In genomic region chr20:38472513-38473352, GRCh38 we compare ENCODE assay signal across 8 cellular contexts. TPM values are rescaled to one million over a fixed set of nuclear protein-coding genes. Genes with fewer than 3 reads are reported as not detected.
DNase-seq lines count a peak whose midpoint lies in the region; ATAC-seq, FAIRE-seq and TF ChIP-seq lines count a peak whose summit lies in the region.

Gene RALGAPB, plus strand, starts transcription at chr20:38472843. Its CDS starts 15,590 bp downstream, at chr20:38488433.

- peak within 1 kb of the TSS; percentile 90 for H3K4me2 ChIP-seq in HepG2 (ENCODE audit: low read depth, low read length)

- peaks cover 58% of the 10 kb centered on the region for H3K4me1 Mint-ChIP-seq in CD4-positive, alpha-beta T cell (ENCODE audit: low read depth)

- no peaks in the 10 kb centered on the region for H3K27me3 Mint-ChIP-seq in CD4-positive, alpha-beta T cell

- H3K79me2 ChIP-seq in HepG2 (ENCODE audit: insufficient read depth, low read length): peaks cover 45% of the 10 kb centered on the region

- H3K36me3 Mint-ChIP-seq in CD4-positive, alpha-beta T cell (ENCODE audit: low read depth): peaks cover 19% of the 10 kb centered on the region

- peak; percentile 61 for TF ChIP-seq CTCF in CD4-positive, alpha-beta T cell (IDR thresholded peaks at IDR 0.05)
- TF ChIP-seq CTCF in HepG2 (CRISPR knock-in tag; IDR thresholded peaks at IDR 0.05): peak; percentile 96

- H3K27ac ChIP-seq in CD4-positive, alpha-beta T cell (ENCODE audit: low read depth, low read length): peak within 1 kb of the TSS; percentile 37
- peak within 1 kb of the TSS; percentile 67 for H3K27ac ChIP-seq in HepG2 (ENCODE audit: extremely low read length, insufficient read depth, low read length)

- 2% methylated on average over 62 of the region's 80 CpGs for WGBS in HepG2 (ENCODE audit: low lambda C conversion rate)

- H3K27me3 ChIP-seq in CD4-positive, alpha-beta T cell (ENCODE audit: control insufficient read depth, insufficient read depth, low read length): no peaks in the 10 kb centered on the region
- H3K27me3 ChIP-seq in HepG2 (ENCODE audit: control insufficient read depth in 1 of 2, insufficient read depth in 2 of 2, low read length in 2 of 2): no peaks in the 10 kb centered on the region; a peak in 1 of 5 replicates

- POLR2A ChIA-PET in CD4-positive, alpha-beta T cell (lab: Charles Lee): interaction anchor here (0.6 to 4.0 kb wide), 9 partner anchors 11 to 489 kb away, joined by 3 to 56 read pairs (median 4); partner anchors contain the start of genes DHX35, RPRD1B and SNHG17
- POLR2A ChIA-PET in HepG2 (lab: Yijun Ruan, JAX): interaction anchor here (0.6 to 4.7 kb wide), 20 partner anchors 8 to 1826 kb away, joined by 3 to 92 read pairs (median 4); partner anchors contain the start of genes RPRD1B, SNHG17 and TTI1

- peak within 1 kb of the TSS; percentile 74 for H2AFZ ChIP-seq in HepG2 (ENCODE audit: low read length)

- TSS peak; percentile 47 for BruUV-seq in HepG2 (replicated peaks; lab: Mats Ljungman, UMichigan)

- peak; percentile 97 for FAIRE-seq in HepG2 (lab: Jason Lieb, UNC)

- peaks cover 12% of the 10 kb centered on the region for H4K20me1 ChIP-seq in HepG2 (ENCODE audit: insufficient read depth, low read length)

- H3K9me3 ChIP-seq in CD4-positive, alpha-beta T cell (ENCODE audit: control insufficient read depth, low read length): no peaks in the 10 kb centered on the region
- H3K9me3 ChIP-seq in HepG2 (ENCODE audit: low read length): no peaks in the 10 kb centered on the region

- intact Hi-C loops in CD4-positive, alpha-beta T cell (cut with DNase I, micrococcal nuclease): loop anchor here (1.0 to 10.0 kb wide), 7 partner anchors 26 to 1295 kb away; partner anchors contain the start of genes SNHG17 (in 2 of the 2), ACTR5 (in 1 of the 2), CTNNBL1 (in 1 of the 2) and DHX35 (in 1 of the 2)
- intact Hi-C loops in HepG2 (cut with micrococcal nuclease; ENCODE audit: unreplicated experiment): loop anchor here (1.0 kb wide), 2 partner anchors 26 to 37 kb away; partner anchors contain the start of gene SNHG17

- peak within 1 kb of the TSS; percentile 76 to 96 (median 90) for H3K4me3 ChIP-seq in HepG2 (replicated peaks in 1 of 3; ENCODE audit: insufficient read depth in 1 of 3, low read depth in 2 of 3, low read length in 3 of 3)

- TF ChIP-seq EP300 in HepG2 (IDR thresholded peaks at IDR 0.05; ENCODE audit: low read depth in 2 of 2, low read length in 2 of 2) (peak in 1 of 2 experiments; percentile 28; a peak in 2 of 4 replicates), HepG2 (CRISPR knock-in tag; IDR thresholded peaks at IDR 0.05; ENCODE audit: borderline replicate concordance) (peak; percentile 47; the same call in 1 of the 2 replicates)

- no peaks in the 10 kb centered on the region; a peak in 1 of 5 replicates for H3K36me3 ChIP-seq in HepG2 (replicated peaks in 1 of 2; ENCODE audit: control insufficient read depth in 1 of 2, insufficient read depth in 2 of 2, low read length in 2 of 2)

- ATAC-seq in CD4-positive, alpha-beta T cell (ENCODE audit: poor library complexity): peak; percentile 95
- ATAC-seq in GM19438 (IDR thresholded peaks at IDR 0.05; ENCODE audit: low read depth, unreplicated experiment) (peak; percentile 93), HG03575 (IDR thresholded peaks at IDR 0.05; ENCODE audit: extremely low read depth, insufficient number of reproducible peaks, low FRiP score, unreplicated experiment) (peak; percentile 65), HepG2 (peak; percentile 93)

- peak; percentile 96 to 99 (median 98) for DNase-seq in CD4-positive, alpha-beta T cell
- peak; percentile 100 for DNase-seq in NCI-H82 (lab: John Stamatoyannopoulos, UW)
- peak; percentile 98 to 99 for DNase-seq in activated CD4-positive, alpha-beta T cell treated with anti-CD3 and anti-CD28 coated beads, Interleukin-2, amount 50 U/mL, for 48 hours
- DNase-seq in dermis microvascular lymphatic vessel endothelial cell (ENCODE audit: low read depth in 2 of 2): peak; percentile 96 to 99
- peak; percentile 100 for DNase-seq in HepG2 (ENCODE audit: low spot score)
- DNase-seq in stimulated activated CD4-positive, alpha-beta T cell treated with anti-CD3 and anti-CD28 coated beads, Interleukin-4, amount 100 ng/mL, for 1 hour: peak; percentile 99

- H3K9ac ChIP-seq in HepG2 (ENCODE audit: insufficient read depth, low read depth, low read length): peak within 1 kb of the TSS; percentile 81

- H3K27ac Mint-ChIP-seq in CD4-positive, alpha-beta T cell: peak within 1 kb of the TSS; percentile 88

- peaks cover 43% of the 10 kb centered on the region for H3K4me1 ChIP-seq in HepG2 (ENCODE audit: insufficient read depth, low read length)

- in situ Hi-C loops in HepG2 (cut with HindIII; ENCODE audit: extremely low pct_ligation_motif_present, low pct_unique_long_range_greater_than_20kb): loop anchor here (5.0 kb wide), 1 partner anchor 35 kb away; the partner anchor contains the start of gene SNHG17

- CTCF ChIA-PET in CD4-positive, alpha-beta T cell (lab: Charles Lee): interaction anchor here (0.7 to 5.4 kb wide), 4 partner anchors 26 to 37 kb away, joined by 4 to 52 read pairs (median 18); partner anchors contain the start of gene SNHG17
- CTCF ChIA-PET in HepG2 (lab: Yijun Ruan, JAX; ENCODE audit: low intra/inter-chr PET ratio, low total read pairs): interaction anchor here (0.6 to 1.9 kb wide), 3 partner anchors 26 to 37 kb away, joined by 3 to 20 read pairs (median 18); partner anchors contain the start of gene SNHG17

- no peaks in the 10 kb centered on the region for H3K9me3 Mint-ChIP-seq in CD4-positive, alpha-beta T cell

- peak; percentile 82 to 92 for TF ChIP-seq POLR2A in HepG2 (IDR thresholded peaks at IDR 0.05; ENCODE audit: insufficient read depth in 1 of 2, low read depth in 2 of 2, low read length in 2 of 2)

- TF ChIP-seq RAD21 in HepG2 (CRISPR knock-in tag; IDR thresholded peaks at IDR 0.05): peak; percentile 63

- peak within 1 kb of the TSS; percentile 89 for H3K4me3 Mint-ChIP-seq in CD4-positive, alpha-beta T cell

TF ChIP-seq in HepG2, 621 proteins besides CTCF, POLR2A, EP300 and RAD21 (continues in another document):
- peak; percentile 35; the same call in 1 of the 2 replicates for TF ChIP-seq ATF3 (CRISPR knock-in tag; IDR thresholded peaks at IDR 0.05)
- no peak for TF ChIP-seq TRIM22 (IDR thresholded peaks at IDR 0.05)
- TF ChIP-seq, protein P1, sequence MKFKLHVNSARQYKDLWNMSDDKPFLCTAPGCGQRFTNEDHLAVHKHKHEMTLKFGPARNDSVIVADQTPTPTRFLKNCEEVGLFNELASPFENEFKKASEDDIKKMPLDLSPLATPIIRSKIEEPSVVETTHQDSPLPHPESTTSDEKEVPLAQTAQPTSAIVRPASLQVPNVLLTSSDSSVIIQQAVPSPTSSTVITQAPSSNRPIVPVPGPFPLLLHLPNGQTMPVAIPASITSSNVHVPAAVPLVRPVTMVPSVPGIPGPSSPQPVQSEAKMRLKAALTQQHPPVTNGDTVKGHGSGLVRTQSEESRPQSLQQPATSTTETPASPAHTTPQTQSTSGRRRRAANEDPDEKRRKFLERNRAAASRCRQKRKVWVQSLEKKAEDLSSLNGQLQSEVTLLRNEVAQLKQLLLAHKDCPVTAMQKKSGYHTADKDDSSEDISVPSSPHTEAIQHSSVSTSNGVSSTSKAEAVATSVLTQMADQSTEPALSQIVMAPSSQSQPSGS (CRISPR knock-in tag; IDR thresholded peaks at IDR 0.05): peak; percentile 91
- TF ChIP-seq GPN1 (CRISPR knock-in tag; IDR thresholded peaks at IDR 0.05; ENCODE audit: borderline replicate concordance): no peak
- TF ChIP-seq ZNF724P (CRISPR knock-in tag; IDR thresholded peaks at IDR 0.05; ENCODE audit: borderline replicate concordance): peak; percentile 36; the same call in 1 of the 2 replicates
- TF ChIP-seq HOXA5 (CRISPR knock-in tag; IDR thresholded peaks at IDR 0.05): peak; percentile 95
- TF ChIP-seq SATB2 (CRISPR knock-in tag; IDR thresholded peaks at IDR 0.05): peak; percentile 90; the same call in 1 of the 2 replicates

RNA-seq across cellular contexts. Expression of gene RALGAPB, which starts in this region (rescaled TPM):
- 10 to 100 TPM; 30.4 to 31.9 TPM for total RNA-seq in CD4-positive, alpha-beta T cell
- total RNA-seq in dermis microvascular lymphatic vessel endothelial cell (16.3 and 21.1 TPM in 2 replicates), HepG2 (2016; rRNA removed; fragmentation: Illumina TruSeq; extraction: Trizol) (30.6 and 36.5 TPM in 2 replicates)
- total RNA-seq in HepG2 (2016; cell fraction: cytosol; rRNA removed; fragmentation: Illumina TruSeq; extraction: Trizol; ENCODE audit: low read depth): 3.8 and 4.1 TPM in 2 replicates
- total RNA-seq in HepG2 (2016; cell fraction: insoluble cytoplasmic fraction; rRNA removed; fragmentation: Illumina TruSeq; extraction: Trizol): 30.2 and 33.9 TPM in 2 replicates
- total RNA-seq in HepG2 (2016; cell fraction: membrane; rRNA removed; fragmentation: Illumina TruSeq; extraction: Trizol): 10.8 and 12.6 TPM in 2 replicates
- 61.4 and 61.7 TPM in 2 replicates for total RNA-seq in HepG2 (2016; cell fraction: nucleus; rRNA removed; fragmentation: Illumina TruSeq; extraction: Trizol)
- 16.2 and 17.6 TPM in 2 replicates for polyA plus RNA-seq in HepG2 (2011; rRNA removed)
- polyA plus RNA-seq in HepG2 (2011; cell fraction: cytosol; rRNA removed): 5.5 and 9.1 TPM in 2 replicates
- 32.6 and 39.1 TPM in 2 replicates for polyA plus RNA-seq in HepG2 (2011; cell fraction: nucleus; rRNA removed)
- polyA plus RNA-seq in HepG2 (2012): 21.8 and 23.1 TPM in 2 replicates
- polyA plus RNA-seq in HepG2 (2016; cell fraction: cytosol; fragmentation: Illumina TruSeq; extraction: Trizol; ENCODE audit: low read depth): 0.74 and 0.87 TPM in 2 replicates
- polyA plus RNA-seq in HepG2 (2016; cell fraction: insoluble cytoplasmic fraction; fragmentation: Illumina TruSeq; extraction: Trizol; ENCODE audit: low read depth): 23.7 and 25.3 TPM in 2 replicates
- polyA plus RNA-seq in HepG2 (2016; cell fraction: membrane; fragmentation: Illumina TruSeq; extraction: Trizol; ENCODE audit: low read depth): 2.6 and 2.7 TPM in 2 replicates
- polyA plus RNA-seq in HepG2 (2016; cell fraction: nucleus; fragmentation: Illumina TruSeq; extraction: Trizol; ENCODE audit: insufficient read depth, low read depth): 62.4 and 65.2 TPM in 2 replicates
- polyA minus RNA-seq in HepG2 (2011; rRNA and poly(A)+ RNA removed; ENCODE audit: low replicate concordance): 30.1 and 32.8 TPM in 2 replicates
- 22.1 and 26.7 TPM in 2 replicates for polyA minus RNA-seq in HepG2 (2011; cell fraction: cytosol; rRNA and poly(A)+ RNA removed)
- 106 and 121 TPM in 2 replicates for polyA minus RNA-seq in HepG2 (2011; cell fraction: nucleus; rRNA and poly(A)+ RNA removed)

Comparison
In these comparisons a context has a peak if more than half of its experiments do, and no peak if none do; other contexts are left out.
1. Peak in every context shown above with its lines: DNase-seq, ATAC-seq, H3K4me3 ChIP-seq and H3K27ac ChIP-seq.